Comparison of ENCODE assay signal across 8 cellular contexts in the genomic region with DNA sequence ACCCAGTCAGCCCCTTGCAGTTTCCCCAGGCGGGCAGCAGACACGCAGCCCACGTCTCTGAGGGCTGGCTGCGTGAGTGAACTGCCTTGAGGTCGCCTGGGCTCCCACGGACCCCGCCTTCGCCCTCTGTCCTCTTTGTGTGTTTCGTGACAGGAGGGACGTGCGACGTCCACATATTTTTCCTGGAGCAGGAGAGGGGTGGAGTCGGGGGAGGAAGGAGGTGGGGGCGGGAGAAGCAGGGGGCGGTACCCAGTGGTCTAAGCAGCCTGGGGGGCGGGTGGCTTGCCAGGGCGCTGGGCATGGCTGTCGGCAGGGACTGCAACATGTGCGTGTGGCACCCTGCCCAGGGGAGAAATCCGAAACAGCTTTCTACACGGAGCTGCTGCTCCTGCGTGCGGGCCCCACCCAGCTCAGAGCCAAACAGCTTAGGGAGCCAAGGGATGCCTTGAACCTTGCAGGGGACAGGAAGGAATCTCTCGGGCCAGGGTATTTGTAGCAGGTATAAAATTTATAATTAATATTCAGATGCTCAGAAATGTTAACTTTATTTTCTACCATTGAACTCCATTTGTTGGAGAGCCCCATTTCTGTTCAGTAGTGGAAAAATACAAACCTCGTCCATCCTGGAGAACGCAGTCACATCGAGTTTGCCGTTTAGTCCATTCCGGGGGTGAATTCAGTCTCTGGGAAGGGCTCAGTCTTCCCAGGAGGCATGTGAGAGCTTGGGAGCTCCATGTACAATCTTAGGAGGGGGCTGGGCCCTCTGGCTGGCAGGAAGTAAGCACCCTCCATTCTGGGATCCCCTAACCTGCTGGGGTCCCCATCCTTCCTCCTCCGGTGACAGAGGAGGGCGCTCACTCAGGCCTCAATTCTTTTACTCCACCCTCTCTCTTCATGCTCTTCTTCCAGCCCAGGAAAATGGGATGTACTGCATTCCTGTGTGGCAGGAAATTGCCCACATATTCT.
A peak's percentile ranks its signal among the peaks of the same experiment; 100 is the strongest.
DNase-seq lines count a peak whose midpoint lies in the region; ATAC-seq and TF ChIP-seq lines count a peak whose summit lies in the region.

No MANE protein-coding gene starts in this region.

- no peaks in the 10 kb centered on the region for H3K79me2 ChIP-seq in fibroblast of lung (ENCODE audit: control insufficient read depth, insufficient read depth, low read length)

- no peak overlapping the region for H3K9ac ChIP-seq in fibroblast of lung (ENCODE audit: insufficient read depth, low read length)

- TF ChIP-seq CTCF in HFF-Myc (IDR thresholded peaks at IDR 0.05; ENCODE audit: low read depth, low read length, missing control alignments), result no peak
- TF ChIP-seq CTCF in fibroblast of lung (conservative IDR thresholded peaks at IDR 0.05 in 1 of 2, IDR thresholded peaks at IDR 0.05 in 1 of 2; ENCODE audit: low read depth in 1 of 2, low read length in 2 of 2), result no peak

- peaks cover 3% of the 10 kb centered on the region for H3K36me3 Mint-ChIP-seq in T-helper 17 cell (ENCODE audit: low read depth)

- peaks cover 14% of the 10 kb centered on the region for H3K4me1 ChIP-seq in fibroblast of lung (ENCODE audit: control insufficient read depth, extremely low read depth, insufficient read depth, low read length)

- H3K27me3 Mint-ChIP-seq in T-helper 17 cell, result peaks cover 40% of the 10 kb centered on the region

- H3K27ac Mint-ChIP-seq in T-helper 17 cell, result peak overlapping the region; percentile 69

- no peaks in the 10 kb centered on the region for H3K36me3 ChIP-seq in fibroblast of lung (ENCODE audit: control insufficient read depth, insufficient read depth, low read length)

- DNase-seq in Ammon's horn (ENCODE audit: low spot score), result peak; percentile 71
- DNase-seq in HFF-Myc (ENCODE audit: extremely low read depth, low read depth), result peak; percentile 72
- no peak for DNase-seq in T-helper 17 cell
- peak; percentile 64 to 86 for DNase-seq in fibroblast of lung (ENCODE audit: low read depth in 2 of 2)
- DNase-seq in myocyte (ENCODE audit: low read depth), result peak; percentile 97
- DNase-seq in KG1 (lab: John Stamatoyannopoulos, UW), result no peak

- peak overlapping the region; percentile 33 for H3K4me3 ChIP-seq in HFF-Myc (replicated peaks; ENCODE audit: low read depth, low read length)
- peak overlapping the region in 2 of 4 experiments; percentile 9 to 34 for H3K4me3 ChIP-seq in fibroblast of lung (replicated peaks in 1 of 4; ENCODE audit: control extremely low read depth in 1 of 4, insufficient read depth in 1 of 4, low read depth in 3 of 4, low read length in 4 of 4)

- peak overlapping the region; percentile 65 for H3K4me2 ChIP-seq in fibroblast of lung (ENCODE audit: extremely low read depth, insufficient read depth, low read length)

- H3K27ac ChIP-seq in fibroblast of lung (ENCODE audit: insufficient read depth, low read length), result peak overlapping the region; percentile 64

- H3K4me3 Mint-ChIP-seq in T-helper 17 cell, result peak overlapping the region; percentile 73

- peak overlapping the region; percentile 55 for H2AFZ ChIP-seq in fibroblast of lung (ENCODE audit: low read length)

- no peaks in the 10 kb centered on the region for H3K27me3 ChIP-seq in fibroblast of lung (ENCODE audit: control insufficient read depth, insufficient read depth, low read length)

- no peak for ATAC-seq in T-helper 17 cell
- ATAC-seq in HG02798 (IDR thresholded peaks at IDR 0.05; ENCODE audit: poor library complexity, unreplicated experiment), result no peak
- no peak for ATAC-seq in HG02571 (IDR thresholded peaks at IDR 0.05; ENCODE audit: unreplicated experiment)

- peaks cover 6% of the 10 kb centered on the region for H3K4me1 Mint-ChIP-seq in T-helper 17 cell

- H4K20me1 ChIP-seq in fibroblast of lung (ENCODE audit: control insufficient read depth, extremely low read depth, insufficient read depth, low read length), result no peaks in the 10 kb centered on the region

- no peaks in the 10 kb centered on the region for H3K9me3 ChIP-seq in T-helper 17 cell (ENCODE audit: control insufficient read depth, low read length, poor library complexity, severe bottlenecking)
- no peaks in the 10 kb centered on the region for H3K9me3 ChIP-seq in fibroblast of lung (ENCODE audit: control insufficient read depth, insufficient read depth, low read depth, low read length)

Comparison
In these comparisons a context has a peak if more than half of its experiments do, and no peak if none do; other contexts are left out.
1. DNase-seq: peak in Ammon's horn (single experiment), HFF-Myc (single experiment), fibroblast of lung (2 of 2) and myocyte (single experiment); none in T-helper 17 cell (0 of 3) and KG1 (single experiment).